28 cellular contexts compared by ENCODE assay signal in the genomic region with DNA sequence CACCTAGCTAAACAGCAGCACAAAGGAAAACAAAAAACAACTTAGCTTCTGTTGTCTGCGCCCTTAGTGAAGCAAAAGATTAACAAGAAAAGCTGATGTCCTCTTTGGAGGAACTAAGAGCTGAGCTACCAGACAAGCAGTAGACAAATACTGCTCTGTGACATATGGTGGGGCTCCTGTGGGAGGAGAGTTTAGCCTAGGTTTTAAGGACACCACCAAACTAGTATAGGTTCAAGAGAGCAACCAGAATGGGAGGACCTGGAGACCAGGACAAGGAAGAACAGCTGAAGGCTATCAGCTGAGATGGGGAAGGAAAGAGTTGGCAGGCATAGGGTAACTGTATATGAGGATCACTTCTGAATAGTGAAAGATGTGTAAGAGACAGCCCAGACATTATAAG. TPM values are rescaled to one million over a fixed set of nuclear protein-coding genes. Genes with fewer than 3 reads are reported as not detected.
DNase-seq lines count a peak whose midpoint lies in the region; ATAC-seq, FAIRE-seq and TF ChIP-seq lines count a peak whose summit lies in the region.
"Had no signal": no experiment of that assay in that cellular context is flagged by ENCODE, and none has a peak within 500 bp of the region (broad histone marks: within the 10 kb centered on the region; RNA-seq: fewer than 3 reads in every experiment).

No MANE protein-coding gene starts in this region.

- peaks cover 2% of the 10 kb centered on the region for H3K79me2 ChIP-seq in endothelial cell of umbilical vein (ENCODE audit: control insufficient read depth, insufficient read depth, low read length)
- H3K79me2 ChIP-seq: parathyroid adenoma had no signal

- no peaks in the 10 kb centered on the region for H3K27me3 Mint-ChIP-seq in activated CD4-positive, alpha-beta T cell treated with anti-CD3 and anti-CD28 coated beads for 36 hours
- H3K27me3 Mint-ChIP-seq in T-cell: no peaks in the 10 kb centered on the region
- H3K27me3 Mint-ChIP-seq: activated naive CD4-positive, alpha-beta T cell treated with anti-CD3 and anti-CD28 coated beads, Interleukin-2, amount 50 U/mL, for 24 hours had no signal

- POLR2A ChIA-PET in activated CD4-positive, alpha-beta T cell treated with anti-CD3 and anti-CD28 coated beads for 36 hours (lab: Charles Lee): no interaction called here
- POLR2A ChIA-PET in T-cell (lab: Charles Lee): interaction anchor here in 1 of 2 donors (0.6 kb wide), 1 partner anchor 1188 kb away, joined by 5 read pairs; no protein-coding TSS in a partner anchor
- POLR2A ChIA-PET in endothelial cell of umbilical vein (lab: Charles Lee): no interaction called here

- H3K4me3 ChIP-seq in BLaER1: no peak overlapping the region
- H3K4me3 ChIP-seq in endothelial cell of umbilical vein (replicated peaks in 1 of 3; ENCODE audit: insufficient read depth in 1 of 3, low read depth in 1 of 3, low read length in 3 of 3): no peak overlapping the region
- H3K4me3 ChIP-seq in ovary: no peak overlapping the region
- H3K4me3 ChIP-seq: ascending aorta, colonic mucosa, right atrium auricular region, stomach had no signal

- H3K9me3 Mint-ChIP-seq in activated CD4-positive, alpha-beta T cell treated with anti-CD3 and anti-CD28 coated beads for 36 hours (ENCODE audit: low read depth): no peaks in the 10 kb centered on the region
- no peaks in the 10 kb centered on the region for H3K9me3 Mint-ChIP-seq in T-cell
- H3K9me3 Mint-ChIP-seq: activated naive CD4-positive, alpha-beta T cell treated with anti-CD3 and anti-CD28 coated beads, Interleukin-2, amount 50 U/mL, for 24 hours; immature natural killer cell had no signal

- TF ChIP-seq POLR2A in endothelial cell of umbilical vein (IDR thresholded peaks at IDR 0.05; ENCODE audit: low read depth, low read length) (no peak), ovary (IDR thresholded peaks at IDR 0.05) (no peak)

- H3K4me1 ChIP-seq in BLaER1: no peaks in the 10 kb centered on the region
- no peaks in the 10 kb centered on the region for H3K4me1 ChIP-seq in endothelial cell of umbilical vein (ENCODE audit: control insufficient read depth, extremely low read depth, insufficient read depth, low read length)
- H3K4me1 ChIP-seq in ovary (ENCODE audit: insufficient read depth): no peaks in the 10 kb centered on the region
- H3K4me1 ChIP-seq: ascending aorta, colonic mucosa, right atrium auricular region had no signal

- 89 to 93% (median 92%) methylated on average over 1 of the region's 1 CpG for WGBS in ovary, 3 donors

- DNase-seq in activated CD4-positive, alpha-beta T cell treated with anti-CD3 and anti-CD28 coated beads for 36 hours: no peak
- DNase-seq in activated CD4-positive, alpha-beta T cell treated with anti-CD3 and anti-CD28 coated beads, Interleukin-2, amount 50 U/mL, for 4 hours: no peak
- DNase-seq in T-cell (no peak), endothelial cell of umbilical vein (ENCODE audit: low read depth, low spot score) (no peak), ovary (no peak), MV-4-11 (lab: John Stamatoyannopoulos, UW) (no peak), DMS79 treated with DMSO at 0.1 percent for 48 hours (lab: John Stamatoyannopoulos, UW) (no peak)
- DNase-seq: activated CD4-positive, CD25-positive, alpha-beta regulatory T cell treated with anti-CD3 and anti-CD28 coated beads, Interleukin-2, amount 50 U/mL, for 72 hours; colonic mucosa; effector CD4-positive, alpha-beta T cell; immature natural killer cell; KBM-7; left colon; mammary epithelial cell; NCI-H1105 treated with DMSO at 0.1 percent for 48 hours; NCI-H187 treated with DMSO at 0.1 percent for 48 hours; NCI-H2171 treated with DMSO at 0.1 percent for 48 hours; NCI-H524; stimulated activated CD4-positive, alpha-beta T cell treated with anti-CD3 and anti-CD28 coated beads, Interleukin-2, amount 100 ng/mL, for 24 hours; stomach had no signal

- peaks cover 54% of the 10 kb centered on the region for H3K36me3 Mint-ChIP-seq in activated CD4-positive, alpha-beta T cell treated with anti-CD3 and anti-CD28 coated beads for 36 hours (ENCODE audit: low read depth)
- H3K36me3 Mint-ChIP-seq in T-cell: peaks cover 49% of the 10 kb centered on the region

- H4K20me1 ChIP-seq in BLaER1 (0 out of 2 replicates have a peak, but pooled peaks cover 4% of the 10 kb centered on the region), endothelial cell of umbilical vein (replicated peaks; ENCODE audit: control insufficient read depth, extremely low read depth, insufficient read depth, low read length) (peaks cover 3% of the 10 kb centered on the region)

- TF ChIP-seq CTCF in endothelial cell of umbilical vein (IDR thresholded peaks at IDR 0.05; ENCODE audit: extremely low read depth in 1 of 2, insufficient read depth in 1 of 2, low read depth in 1 of 2, low read length in 2 of 2) (no peak), ovary (IDR thresholded peaks at IDR 0.05) (no peak)

- peaks cover 7% of the 10 kb centered on the region for H3K4me1 Mint-ChIP-seq in activated CD4-positive, alpha-beta T cell treated with anti-CD3 and anti-CD28 coated beads for 36 hours
- H3K4me1 Mint-ChIP-seq in T-cell: peaks cover 4 to 8% (median 5%) of the 10 kb centered on the region in 3 donors

- H2AFZ ChIP-seq in endothelial cell of umbilical vein (ENCODE audit: low read depth, low read length): no peak overlapping the region
- H2AFZ ChIP-seq: parathyroid adenoma had no signal

- CTCF ChIA-PET in activated CD4-positive, alpha-beta T cell treated with anti-CD3 and anti-CD28 coated beads for 36 hours (lab: Charles Lee): interaction anchor here (0.5 to 5.0 kb wide), 4 partner anchors 10 to 294 kb away, joined by 3 to 31 read pairs (median 3); no protein-coding TSS in a partner anchor
- CTCF ChIA-PET in T-cell (lab: Charles Lee) (interaction anchor here in 1 of 2 donors (0.5 to 0.6 kb wide), 2 partner anchors 11 to 25 kb away, joined by 3 to 4 read pairs; no protein-coding TSS in a partner anchor), endothelial cell of umbilical vein (lab: Charles Lee) (interaction anchor here (0.8 to 1.3 kb wide), 5 partner anchors 10 to 307 kb away, joined by 3 to 8 read pairs (median 3); no protein-coding TSS in a partner anchor)

- no peaks in the 10 kb centered on the region for H3K9me3 ChIP-seq in BLaER1
- no peaks in the 10 kb centered on the region for H3K9me3 ChIP-seq in endothelial cell of umbilical vein (replicated peaks; ENCODE audit: control insufficient read depth, insufficient read depth, low read length)
- H3K9me3 ChIP-seq in ovary: no peaks in the 10 kb centered on the region
- H3K9me3 ChIP-seq: ascending aorta, colonic mucosa, right atrium auricular region, stomach had no signal

- H3K9me1 ChIP-seq in endothelial cell of umbilical vein (replicated peaks; ENCODE audit: control insufficient read depth, extremely low read depth, insufficient read depth, low read length): no peaks in the 10 kb centered on the region

- TF ChIP-seq EP300 in ovary (IDR thresholded peaks at IDR 0.05): no peak

- peaks cover 100% of the 10 kb centered on the region for H3K36me3 ChIP-seq in BLaER1
- H3K36me3 ChIP-seq in endothelial cell of umbilical vein (ENCODE audit: control insufficient read depth in 2 of 2, extremely low read depth in 1 of 2, insufficient read depth in 2 of 2, low read length in 2 of 2): peaks cover 14 to 19% of the 10 kb centered on the region in 2 experiments
- H3K36me3 ChIP-seq in ovary: no peaks in the 10 kb centered on the region

- no peak overlapping the region for H3K4me2 ChIP-seq in BLaER1
- H3K4me2 ChIP-seq in endothelial cell of umbilical vein (ENCODE audit: insufficient read depth, low read length): no peak overlapping the region

- dilution Hi-C loops in endothelial cell of umbilical vein (cut with MboI; ENCODE audit: extremely low pct_ligation_motif_present, low sequenced_read_pairs): no loop called here

- ATAC-seq in activated CD4-positive, alpha-beta T cell treated with anti-CD3 and anti-CD28 coated beads for 36 hours: no peak
- ATAC-seq in T-cell (replicated peaks in 1 of 4): no peak

- H3K4me3 Mint-ChIP-seq in activated CD4-positive, alpha-beta T cell treated with anti-CD3 and anti-CD28 coated beads for 36 hours: no peak overlapping the region
- no peak overlapping the region for H3K4me3 Mint-ChIP-seq in T-cell
- H3K4me3 Mint-ChIP-seq: activated naive CD4-positive, alpha-beta T cell treated with anti-CD3 and anti-CD28 coated beads, Interleukin-2, amount 50 U/mL, for 24 hours; immature natural killer cell had no signal

- peak; percentile 38 for FAIRE-seq in endothelial cell of umbilical vein (lab: Jason Lieb, UNC)
- FAIRE-seq: GM12892, urothelium cell line had no signal

- 0 out of 2 replicates have a peak overlapping the region, but pooled peaks have one; percentile 7 for H3K9ac ChIP-seq in BLaER1
- H3K9ac ChIP-seq in endothelial cell of umbilical vein (replicated peaks; ENCODE audit: extremely low read depth, insufficient read depth, low read length): no peak overlapping the region
- H3K9ac ChIP-seq: parathyroid adenoma had no signal

- no peaks in the 10 kb centered on the region for H3K27me3 ChIP-seq in BLaER1
- H3K27me3 ChIP-seq in endothelial cell of umbilical vein (ENCODE audit: control insufficient read depth in 2 of 2, insufficient read depth in 2 of 2, low read length in 2 of 2): no peaks in the 10 kb centered on the region
- H3K27me3 ChIP-seq in ovary: no peaks in the 10 kb centered on the region
- H3K27me3 ChIP-seq: ascending aorta, colonic mucosa, right atrium auricular region, stomach had no signal

- peak overlapping the region; percentile 33 for H3K27ac Mint-ChIP-seq in activated CD4-positive, alpha-beta T cell treated with anti-CD3 and anti-CD28 coated beads for 36 hours
- H3K27ac Mint-ChIP-seq in T-cell: peak overlapping the region; percentile 2 to 5

- no TSS peak for BruUV-seq in endothelial cell of umbilical vein (replicated peaks; lab: Mats Ljungman, UMichigan)

- intact Hi-C loops in activated CD4-positive, alpha-beta T cell treated with anti-CD3 and anti-CD28 coated beads for 36 hours (cut with DNase I, micrococcal nuclease): no loop called here
- intact Hi-C loops in endothelial cell of umbilical vein (cut with micrococcal nuclease) (no loop called here), ovary (cut with DNase I) (loop anchor here in 1 of 4 donors (10.0 kb wide), 1 partner anchor 299 kb away; no protein-coding TSS in a partner anchor)

- H3K27ac ChIP-seq in BLaER1: no peak overlapping the region
- no peak overlapping the region for H3K27ac ChIP-seq in endothelial cell of umbilical vein (ENCODE audit: insufficient read depth, low read depth, low read length)
- H3K27ac ChIP-seq in ovary: no peak overlapping the region
- H3K27ac ChIP-seq: ascending aorta, colonic mucosa, epithelial cell of prostate, parathyroid adenoma, right atrium auricular region, stomach had no signal

RNA-seq across cellular contexts. Expression of a gene that starts 27.3 kb away (rescaled TPM):
- total RNA-seq in activated CD4-positive, alpha-beta T cell treated with anti-CD3 and anti-CD28 coated beads for 36 hours: 10 to 100 TPM; 53.0 to 68.1 TPM
- 10 to 100 TPM; 70.3 to 78.3 (median 74.3) TPM for total RNA-seq in T-cell
- 70.2 and 72.3 TPM in 2 replicates for total RNA-seq in endothelial cell of umbilical vein
- 23.9 and 32.5 TPM in 2 replicates for polyA plus RNA-seq in endothelial cell of umbilical vein
- 33.5 and 34.1 TPM in 2 replicates for polyA plus RNA-seq in endothelial cell of umbilical vein (2011; cell fraction: cytosol; rRNA removed)
- 49.8 and 63.3 TPM in 2 replicates for polyA plus RNA-seq in endothelial cell of umbilical vein (2011; cell fraction: nucleus; rRNA removed)
- polyA plus RNA-seq in endothelial cell of umbilical vein (2012): 35.9 and 53.8 TPM in 2 replicates
- 82.9 and 87.9 TPM in 2 replicates for polyA minus RNA-seq in endothelial cell of umbilical vein
- 32.4 TPM for polyA minus RNA-seq in endothelial cell of umbilical vein (2011; cell fraction: cytosol; rRNA and poly(A)+ RNA removed)
- polyA minus RNA-seq in endothelial cell of umbilical vein (2011; cell fraction: nucleus; rRNA and poly(A)+ RNA removed): 31.7 and 35.1 TPM in 2 replicates
- 10 to 100 TPM; 20.0 to 62.0 (median 51.1) TPM for total RNA-seq in ovary
- 10 to 100 TPM; 15.6 to 34.5 TPM for polyA plus RNA-seq in ovary

RNA-seq across cellular contexts. Expression of a gene that starts 51.6 kb away (rescaled TPM):
- total RNA-seq in activated CD4-positive, alpha-beta T cell treated with anti-CD3 and anti-CD28 coated beads for 36 hours: 1 to 10 TPM; 3.3 to 3.6 TPM
- total RNA-seq in T-cell (10 to 100 TPM; 10.4 to 15.5 (median 11.3) TPM), endothelial cell of umbilical vein (11.1 and 13.0 TPM in 2 replicates), ovary (10 to 100 TPM; 12.6 to 20.8 (median 14.6) TPM)
- polyA plus RNA-seq in endothelial cell of umbilical vein (3.5 and 4.0 TPM in 2 replicates), ovary (10 to 100 TPM in 1 of 2 donors, 1 to 10 TPM in 1; 9.9 to 27.3 TPM)
- 4.6 and 5.1 TPM in 2 replicates for polyA plus RNA-seq in endothelial cell of umbilical vein (2011; cell fraction: cytosol; rRNA removed)
- 3.7 and 4.0 TPM in 2 replicates for polyA plus RNA-seq in endothelial cell of umbilical vein (2011; cell fraction: nucleus; rRNA removed)
- polyA plus RNA-seq in endothelial cell of umbilical vein (2012): 13.6 and 13.8 TPM in 2 replicates
- 7.6 and 8.1 TPM in 2 replicates for polyA minus RNA-seq in endothelial cell of umbilical vein
- 7.7 TPM for polyA minus RNA-seq in endothelial cell of umbilical vein (2011; cell fraction: cytosol; rRNA and poly(A)+ RNA removed)
- 3.8 and 5.0 TPM in 2 replicates for polyA minus RNA-seq in endothelial cell of umbilical vein (2011; cell fraction: nucleus; rRNA and poly(A)+ RNA removed)
